Comparison of ENCODE assay signal across 19 cellular contexts in genomic region chr19:793775-794174, GRCh38. TPM values are rescaled to one million over a fixed set of nuclear protein-coding genes. Genes with fewer than 3 reads are reported as not detected.
DNase-seq lines count a peak whose midpoint lies in the region; ATAC-seq, FAIRE-seq and TF ChIP-seq lines count a peak whose summit lies in the region.
"Had no signal": no experiment of that assay in that cellular context is flagged by ENCODE, and none has a peak within 500 bp of the region (broad histone marks: within the 10 kb centered on the region; RNA-seq: fewer than 3 reads in every experiment).

No MANE protein-coding gene starts in this region.

- no peak overlapping the region for H3K4me2 ChIP-seq in H9 (ENCODE audit: insufficient read depth, insufficient read length, low read length)
- H3K4me2 ChIP-seq in GM12878 (ENCODE audit: control insufficient read depth, insufficient read depth), result no peak overlapping the region

- H3T11ph ChIP-seq in H9 (ENCODE audit: low read length), result no peak overlapping the region

- H3K9ac ChIP-seq in H9 (ENCODE audit: extremely low read depth, insufficient read length, low read length), result no peak overlapping the region
- no peak overlapping the region for H3K9ac ChIP-seq in GM12878 (ENCODE audit: control insufficient read depth, insufficient read depth, low read length)

- H3K79me2 ChIP-seq in H9 (ENCODE audit: insufficient read depth, low read length) (peaks cover 7% of the 10 kb centered on the region), GM12878 (ENCODE audit: control insufficient read depth, insufficient read depth, low read length) (peaks cover 12% of the 10 kb centered on the region)

- H3K18ac ChIP-seq in H9 (ENCODE audit: insufficient read length, low read depth, low read length), result no peak overlapping the region

- H3K79me1 ChIP-seq in H9 (ENCODE audit: insufficient read depth, low read depth, low read length, poor library complexity, severe bottlenecking), result no peaks in the 10 kb centered on the region

- H3K9me3 ChIP-seq in H9 (ENCODE audit: control insufficient read depth, low read depth, low read length), result no peaks in the 10 kb centered on the region
- no peaks in the 10 kb centered on the region for H3K9me3 ChIP-seq in GM12878 (replicated peaks; ENCODE audit: control insufficient read depth, insufficient read depth, low read length)
- H3K9me3 ChIP-seq in testis, result no peaks in the 10 kb centered on the region

- intact Hi-C loops in GM12878 (cut with micrococcal nuclease; ENCODE audit: unreplicated experiment), result no loop called here
- intact Hi-C loops in natural killer cell (cut with micrococcal nuclease), result no loop called here
- intact Hi-C loops in testis (cut with DNase I; ENCODE audit: low total_unique reads), result no loop called here

- TF ChIP-seq CTCF in H9 (conservative IDR thresholded peaks at IDR 0.05) (no peak), GM12878 (IDR thresholded peaks at IDR 0.05 in 2 of 3, conservative IDR thresholded peaks at IDR 0.05 in 1 of 3; ENCODE audit: control insufficient read depth in 2 of 3, extremely low read depth in 1 of 3, insufficient read depth in 1 of 3, low read depth in 3 of 3, low read length in 3 of 3) (no peak), natural killer cell (IDR thresholded peaks at IDR 0.05) (no peak), testis (IDR thresholded peaks at IDR 0.05) (no peak), osteocyte (IDR thresholded peaks at IDR 0.05) (no peak)

- no peak overlapping the region for H2AK5ac ChIP-seq in H9 (ENCODE audit: insufficient read length, low read length)

- no peak overlapping the region for H4K91ac ChIP-seq in H9 (ENCODE audit: insufficient read length, low read depth, low read length)

- no peak overlapping the region for H3K4me3 Mint-ChIP-seq in H9
- H3K4me3 Mint-ChIP-seq in natural killer cell, result peak overlapping the region; percentile 43
- no peak overlapping the region for H3K4me3 Mint-ChIP-seq in stimulated activated naive B cell treated with anti-CD40 and anti-IgM and Interleukin-4, amounts not matched to agents 10 μg/mL and 1 μg/mL and 100 μg/mL, for 72 hours
- no peak overlapping the region for H3K4me3 Mint-ChIP-seq in osteocyte (ENCODE audit: unreplicated experiment)

- H3K27ac ChIP-seq in H9 (ENCODE audit: insufficient read length, low read depth, low read length), result no peak overlapping the region
- no peak overlapping the region for H3K27ac ChIP-seq in GM12878 (ENCODE audit: control insufficient read depth, insufficient read depth)
- H3K27ac ChIP-seq in testis, result no peak overlapping the region
- H3K27ac ChIP-seq: SK-N-MC had no signal

- H3K27me3 ChIP-seq in H9 (ENCODE audit: insufficient read depth, low read length), result no peaks in the 10 kb centered on the region
- no peaks in the 10 kb centered on the region; a peak in 1 of 4 replicates for H3K27me3 ChIP-seq in GM12878 (replicated peaks in 1 of 2; ENCODE audit: control insufficient read depth in 2 of 2, insufficient read depth in 2 of 2, low read length in 1 of 2)
- H3K27me3 ChIP-seq in testis, result no peaks in the 10 kb centered on the region

- H3K23me2 ChIP-seq in H9 (ENCODE audit: insufficient read length, low read depth, low read length, poor library complexity, severe bottlenecking), result peaks cover 3% of the 10 kb centered on the region

- CTCF ChIA-PET in GM12878 (lab: Yijun Ruan, JAX), result no interaction called here

- no TSS peak for BruUV-seq in GM12878 (replicated peaks; lab: Mats Ljungman, UMichigan)

- H2BK20ac ChIP-seq in H9 (ENCODE audit: low read depth, low read length, poor library complexity, severe bottlenecking), result no peak overlapping the region

- no peak overlapping the region for H2BK15ac ChIP-seq in H9 (ENCODE audit: low read depth, low read length)

- no peak for ATAC-seq in GM12878
- no peak for ATAC-seq in natural killer cell
- no peak for ATAC-seq in stimulated activated naive B cell treated with anti-CD40 and anti-IgM and Interleukin-4, amounts not matched to agents 10 μg/mL and 1 μg/mL and 100 μg/mL, for 72 hours (replicated peaks)

- TF ChIP-seq EP300 in GM12878 (IDR thresholded peaks at IDR 0.05; ENCODE audit: borderline replicate concordance in 1 of 2, control insufficient read depth in 1 of 2, low read depth in 2 of 2, low read length in 2 of 2), result no peak

- H3K27me3 Mint-ChIP-seq in H9 (ENCODE audit: low read depth) (no peaks in the 10 kb centered on the region), natural killer cell (ENCODE audit: low read depth in 2 of 2) (no peaks in the 10 kb centered on the region), osteocyte (ENCODE audit: unreplicated experiment) (no peaks in the 10 kb centered on the region)
- H3K27me3 Mint-ChIP-seq in stimulated activated naive B cell treated with anti-CD40 and anti-IgM and Interleukin-4, amounts not matched to agents 10 μg/mL and 1 μg/mL and 100 μg/mL, for 72 hours, result peaks cover 17 to 22% of the 10 kb centered on the region in 2 donors

- TF ChIP-seq POLR2A in GM12878 (IDR thresholded peaks at IDR 0.05; ENCODE audit: low read depth, low read length) (no peak), testis (IDR thresholded peaks at IDR 0.05) (no peak)

- no peaks in the 10 kb centered on the region; a peak in 1 of 5 replicates for H3K9me3 Mint-ChIP-seq in H9
- no peaks in the 10 kb centered on the region for H3K9me3 Mint-ChIP-seq in natural killer cell
- H3K9me3 Mint-ChIP-seq in stimulated activated naive B cell treated with anti-CD40 and anti-IgM and Interleukin-4, amounts not matched to agents 10 μg/mL and 1 μg/mL and 100 μg/mL, for 72 hours, result no peaks in the 10 kb centered on the region
- H3K9me3 Mint-ChIP-seq in osteocyte (ENCODE audit: unreplicated experiment), result no peaks in the 10 kb centered on the region

- POLR2A ChIA-PET in GM12878 (lab: Charles Lee), result interaction anchor here (0.7 kb wide), 1 partner anchor 108 kb away, joined by 6 read pairs; no protein-coding TSS in a partner anchor

- H4K5ac ChIP-seq in H9 (ENCODE audit: insufficient read length, low read depth, low read length), result no peak overlapping the region

- no peak overlapping the region for H3K23ac ChIP-seq in H9 (ENCODE audit: insufficient read length, low read depth, low read length)

- H3K4ac ChIP-seq in H9 (ENCODE audit: low read depth, low read length), result no peak overlapping the region

- H2BK120ac ChIP-seq in H9 (ENCODE audit: low read depth, low read length, poor library complexity, severe bottlenecking), result no peak overlapping the region

- TF ChIP-seq RAD21 in GM12878 (IDR thresholded peaks at IDR 0.05; ENCODE audit: insufficient read depth, low read depth, low read length), result no peak

- H2BK5ac ChIP-seq in H9 (ENCODE audit: insufficient read length, low read length), result no peak overlapping the region

- WGBS in H9 (ENCODE audit: extremely low coverage, insufficient read length, low lambda C conversion rate), result no CpG with 5 or more reads among the region's 14 CpGs
- 90% methylated on average over 14 of the region's 14 CpGs for WGBS in GM12878 (ENCODE audit: insufficient coverage, insufficient replicate concordance, low lambda C conversion rate, missing lambda C conversion rate)
- WGBS in testis, 2 donors, result 91 to 94% methylated on average over 13 to 14 of the region's 14 CpGs

- H2AFZ ChIP-seq in H9 (ENCODE audit: low read length) (no peak overlapping the region), GM12878 (ENCODE audit: control insufficient read depth, low read depth, low read length) (no peak overlapping the region)

- H3K4me3 ChIP-seq in GM12878 (no peak overlapping the region), testis (no peak overlapping the region)
- H3K4me3 ChIP-seq: SK-N-MC had no signal

- RAD21 ChIA-PET in GM12878 (lab: Charles Lee; ENCODE audit: unreplicated experiment), result no interaction called here

- peaks cover 23 to 31% of the 10 kb centered on the region in 2 experiments for H3K4me1 Mint-ChIP-seq in H9
- H3K4me1 Mint-ChIP-seq in natural killer cell, result peaks cover 13 to 19% of the 10 kb centered on the region in 2 donors
- H3K4me1 Mint-ChIP-seq in stimulated activated naive B cell treated with anti-CD40 and anti-IgM and Interleukin-4, amounts not matched to agents 10 μg/mL and 1 μg/mL and 100 μg/mL, for 72 hours, result peaks cover 7 to 16% of the 10 kb centered on the region in 2 donors
- H3K4me1 Mint-ChIP-seq in osteocyte (ENCODE audit: unreplicated experiment), result peaks cover 32% of the 10 kb centered on the region

- H3K36me3 ChIP-seq in GM12878 (ENCODE audit: control insufficient read depth in 2 of 2, insufficient read depth in 2 of 2, low read length in 1 of 2), result no peaks in the 10 kb centered on the region; a peak in 3 of 4 replicates
- no peaks in the 10 kb centered on the region for H3K36me3 ChIP-seq in testis (ENCODE audit: low read depth, missing control alignments)

- H4K8ac ChIP-seq in H9 (replicated peaks; ENCODE audit: insufficient read length, low read depth, low read length), result no peak overlapping the region

- H2BK12ac ChIP-seq in H9 (ENCODE audit: insufficient read length, low read depth, low read length), result no peak overlapping the region

- in situ Hi-C loops in GM12878 (cut with MboI), result no loop called here

- DNase-seq in H9 (peak; percentile 30), GM12878 (ENCODE audit: low read depth, low spot score) (no peak), natural killer cell (no peak), testis (no peak), osteocyte (ENCODE audit: extremely low spot score, unreplicated experiment) (no peak)
- DNase-seq in stimulated activated naive B cell treated with anti-CD40 and anti-IgM and Interleukin-4, amounts not matched to agents 10 μg/mL and 1 μg/mL and 100 μg/mL, for 72 hours, result no peak
- no peak for DNase-seq in activated CD4-positive, alpha-beta T cell treated with anti-CD3 and anti-CD28 coated beads, Interleukin-2, amount 50 U/mL, for 48 hours
- DNase-seq: ACHN, C1 segment of cervical spinal cord, DMS79 treated with DMSO at 0.1 percent for 48 hours, MM.1S, NCI-H1105, NCI-H1694, NCI-H2081 treated with DMSO at 0.1 percent for 48 hours, SHP77 had no signal

- no peak overlapping the region for H3K14ac ChIP-seq in H9 (ENCODE audit: insufficient read depth, low read length)

- H4K20me1 ChIP-seq in H9 (ENCODE audit: control insufficient read depth, insufficient read depth, insufficient read length), result no peaks in the 10 kb centered on the region
- peaks cover 2% of the 10 kb centered on the region for H4K20me1 ChIP-seq in GM12878 (ENCODE audit: control insufficient read depth, insufficient read depth)

- H3K56ac ChIP-seq in H9 (ENCODE audit: insufficient read length, low read depth, low read length), result no peak overlapping the region

- FAIRE-seq in GM12878 (lab: Jason Lieb, UNC), result no peak
- FAIRE-seq: RCC 7860 had no signal

- H3K4me1 ChIP-seq in H9 (ENCODE audit: insufficient read depth, low read length), result no peaks in the 10 kb centered on the region; the same call in 1 of the 2 replicates
- H3K4me1 ChIP-seq in GM12878 (ENCODE audit: control insufficient read depth, insufficient read depth, low read length), result no peaks in the 10 kb centered on the region
- H3K4me1 ChIP-seq in testis, result peaks cover 15% of the 10 kb centered on the region

- SMC1A ChIA-PET in GM12878 (lab: Charles Lee; ENCODE audit: uncharacterized antibody, unreplicated experiment), result no interaction called here

- H3K36me3 Mint-ChIP-seq in H9 (ENCODE audit: insufficient read depth in 1 of 3, low read depth in 3 of 3) (peaks cover 3 to 5% (median 5%) of the 10 kb centered on the region in 3 experiments; a peak in 5 of 7 replicates), natural killer cell (no peaks in the 10 kb centered on the region), osteocyte (ENCODE audit: unreplicated experiment) (no peaks in the 10 kb centered on the region)
- H3K36me3 Mint-ChIP-seq in stimulated activated naive B cell treated with anti-CD40 and anti-IgM and Interleukin-4, amounts not matched to agents 10 μg/mL and 1 μg/mL and 100 μg/mL, for 72 hours, result peaks cover 3 to 4% of the 10 kb centered on the region in 2 donors

- H3K27ac Mint-ChIP-seq in H9, result no peak overlapping the region; a peak in 1 of 7 replicates
- H3K27ac Mint-ChIP-seq in natural killer cell, result no peak overlapping the region
- no peak overlapping the region for H3K27ac Mint-ChIP-seq in stimulated activated naive B cell treated with anti-CD40 and anti-IgM and Interleukin-4, amounts not matched to agents 10 μg/mL and 1 μg/mL and 100 μg/mL, for 72 hours
- no peak overlapping the region for H3K27ac Mint-ChIP-seq in osteocyte (ENCODE audit: unreplicated experiment)

RNA-seq across cellular contexts. Expression of gene PTBP1, which starts 3.5 kb away (rescaled TPM):
- total RNA-seq in H9 (2021) (712 and 748 TPM in 2 replicates), GM12878 (2014; rRNA removed) (179 and 217 TPM in 2 replicates), GM12878 (2014; rRNA removed; fragmentation: Illumina TruSeq; extraction: Trizol) (78.0 and 93.5 TPM in 2 replicates), GM12878 (2021) (464 and 532 TPM in 2 replicates), natural killer cell (100 to 1,000 TPM; 302 to 350 (median 345) TPM), testis (100 to 1,000 TPM; 168 to 196 TPM), osteocyte (339 and 370 TPM in 2 replicates)
- total RNA-seq in GM12878 (2013; cell fraction: nucleolus; rRNA removed), result 155 and 159 TPM in 2 replicates
- polyA plus RNA-seq in GM12878 (2011; ENCODE audit: low read depth), result 160 TPM
- polyA plus RNA-seq in GM12878 (2011; rRNA removed) (38.2 and 161 TPM in 2 replicates), GM12878 (2014; fragmentation: Illumina TruSeq; extraction: Trizol) (178 and 225 TPM in 2 replicates), GM12878 (2014; fragmentation: Nextera tagmentation; extraction: Ambion mirVana) (10 to 100 TPM; 13.1 to 31.6 TPM), GM12878 (2014; rRNA removed) (218 and 343 TPM in 2 replicates), GM12878 (2016; fragmentation: Nextera tagmentation; extraction: Ambion mirVana) (100 to 1,000 TPM; 285 to 330 TPM), testis (ENCODE audit: insufficient read depth, low read depth, low replicate concordance) (116 TPM)
- polyA plus RNA-seq in GM12878 (2011; cell fraction: cytosol; rRNA removed), result 124 and 140 TPM in 2 replicates
- 617 and 643 TPM in 2 replicates for polyA plus RNA-seq in GM12878 (2011; cell fraction: nucleus; rRNA removed)
- 202 and 308 TPM in 2 replicates for polyA plus RNA-seq in GM12878 (2012)
- 142 and 159 TPM in 2 replicates for polyA minus RNA-seq in GM12878 (2011; rRNA and poly(A)+ RNA removed)
- 158 and 187 TPM in 2 replicates for polyA minus RNA-seq in GM12878 (2011; cell fraction: cytosol; rRNA and poly(A)+ RNA removed)
- polyA minus RNA-seq in GM12878 (2011; cell fraction: nucleus; rRNA and poly(A)+ RNA removed), result 106 and 165 TPM in 2 replicates

RNA-seq across cellular contexts. Expression of gene PLPPR3, which starts 28.0 kb away (rescaled TPM):
- total RNA-seq in H9 (2021), result 57.9 and 61.2 TPM in 2 replicates
- total RNA-seq in GM12878 (2013; cell fraction: nucleolus; rRNA removed), result not detected in 2 replicates
- total RNA-seq in GM12878 (2014; rRNA removed), result not detected in 2 replicates
- total RNA-seq in GM12878 (2014; rRNA removed; fragmentation: Illumina TruSeq; extraction: Trizol), result not detected in 2 replicates
- total RNA-seq in GM12878 (2021), result not detected in 2 replicates
- polyA plus RNA-seq in GM12878 (2011; ENCODE audit: low read depth), result not detected
- not detected in 2 replicates for polyA plus RNA-seq in GM12878 (2011; rRNA removed)
- not detected in 2 replicates for polyA plus RNA-seq in GM12878 (2011; cell fraction: cytosol; rRNA removed)
- polyA plus RNA-seq in GM12878 (2011; cell fraction: nucleus; rRNA removed), result not detected in 2 replicates
- 0.08 and 0.12 TPM in 2 replicates for polyA plus RNA-seq in GM12878 (2012)
- polyA plus RNA-seq in GM12878 (2014; fragmentation: Illumina TruSeq; extraction: Trizol), result not detected in 2 replicates
- not detected for polyA plus RNA-seq in GM12878 (2014; fragmentation: Nextera tagmentation; extraction: Ambion mirVana)
- not detected in 2 replicates for polyA plus RNA-seq in GM12878 (2014; rRNA removed)
- under 1 TPM in 1 of 2 experiments, not detected in 1; 0.07 TPM for polyA plus RNA-seq in GM12878 (2016; fragmentation: Nextera tagmentation; extraction: Ambion mirVana)
- polyA minus RNA-seq in GM12878 (2011; rRNA and poly(A)+ RNA removed), result 0.10 TPM in 1 of 2 replicates, not detected in the other
- not detected in 2 replicates for polyA minus RNA-seq in GM12878 (2011; cell fraction: cytosol; rRNA and poly(A)+ RNA removed)
- not detected in 2 replicates for polyA minus RNA-seq in GM12878 (2011; cell fraction: nucleus; rRNA and poly(A)+ RNA removed)
- not detected for total RNA-seq in natural killer cell
- total RNA-seq in testis, result 10 to 100 TPM; 16.9 to 20.1 TPM
- 2.7 TPM for polyA plus RNA-seq in testis (ENCODE audit: insufficient read depth, low read depth, low replicate concordance)
- 18.2 and 19.4 TPM in 2 replicates for total RNA-seq in osteocyte
- total RNA-seq: LHCN-M2 had no signal

RNA-seq across cellular contexts. Expression of gene AZU1, which starts 33.9 kb away (rescaled TPM):
- total RNA-seq in H9 (2021) (0.77 and 1.6 TPM in 2 replicates), GM12878 (2014; rRNA removed) (not detected in 2 replicates), GM12878 (2014; rRNA removed; fragmentation: Illumina TruSeq; extraction: Trizol) (not detected in 2 replicates), GM12878 (2021) (not detected in 2 replicates), natural killer cell (1 to 10 TPM in 2 of 3 donors, under 1 TPM in 1; 0.87 to 2.5 (median 1.8) TPM), testis (1 to 10 TPM; 5.4 to 5.8 TPM), osteocyte (0.91 and 1.0 TPM in 2 replicates)
- not detected in 2 replicates for total RNA-seq in GM12878 (2013; cell fraction: nucleolus; rRNA removed)
- 0.14 TPM for polyA plus RNA-seq in GM12878 (2011; ENCODE audit: low read depth)
- polyA plus RNA-seq in GM12878 (2011; rRNA removed) (not detected in 2 replicates), GM12878 (2014; fragmentation: Illumina TruSeq; extraction: Trizol) (not detected in 2 replicates), GM12878 (2014; fragmentation: Nextera tagmentation; extraction: Ambion mirVana) (not detected), GM12878 (2014; rRNA removed) (0.27 TPM in 1 of 2 replicates, not detected in the other), GM12878 (2016; fragmentation: Nextera tagmentation; extraction: Ambion mirVana) (not detected), testis (ENCODE audit: insufficient read depth, low read depth, low replicate concordance) (1.4 TPM)
- polyA plus RNA-seq in GM12878 (2011; cell fraction: cytosol; rRNA removed), result not detected in 2 replicates
- 0.18 and 0.19 TPM in 2 replicates for polyA plus RNA-seq in GM12878 (2011; cell fraction: nucleus; rRNA removed)
- polyA plus RNA-seq in GM12878 (2012), result 0.10 and 0.20 TPM in 2 replicates
- polyA minus RNA-seq in GM12878 (2011; rRNA and poly(A)+ RNA removed), result not detected in 2 replicates
- polyA minus RNA-seq in GM12878 (2011; cell fraction: cytosol; rRNA and poly(A)+ RNA removed), result not detected in 2 replicates
- not detected in 2 replicates for polyA minus RNA-seq in GM12878 (2011; cell fraction: nucleus; rRNA and poly(A)+ RNA removed)
- total RNA-seq: G401, LHCN-M2 had no signal

RNA-seq across cellular contexts. Expression of gene MISP, which starts 42.9 kb away (rescaled TPM):
- 0.44 and 0.83 TPM in 2 replicates for total RNA-seq in H9 (2021)
- not detected in 2 replicates for total RNA-seq in GM12878 (2013; cell fraction: nucleolus; rRNA removed)
- total RNA-seq in GM12878 (2014; rRNA removed), result not detected in 2 replicates
- total RNA-seq in GM12878 (2014; rRNA removed; fragmentation: Illumina TruSeq; extraction: Trizol), result not detected in 2 replicates
- 0.05 TPM in 1 of 2 replicates, not detected in the other for total RNA-seq in GM12878 (2021)
- polyA plus RNA-seq in GM12878 (2011; ENCODE audit: low read depth), result not detected
- not detected in 2 replicates for polyA plus RNA-seq in GM12878 (2011; rRNA removed)
- polyA plus RNA-seq in GM12878 (2011; cell fraction: cytosol; rRNA removed), result 0.01 and 0.03 TPM in 2 replicates
- not detected in 2 replicates for polyA plus RNA-seq in GM12878 (2011; cell fraction: nucleus; rRNA removed)
- polyA plus RNA-seq in GM12878 (2012), result 0.05 and 0.13 TPM in 2 replicates
- polyA plus RNA-seq in GM12878 (2014; fragmentation: Illumina TruSeq; extraction: Trizol), result not detected in 2 replicates
- polyA plus RNA-seq in GM12878 (2014; fragmentation: Nextera tagmentation; extraction: Ambion mirVana), result not detected
- polyA plus RNA-seq in GM12878 (2014; rRNA removed), result 0.03 TPM in 1 of 2 replicates, not detected in the other
- polyA plus RNA-seq in GM12878 (2016; fragmentation: Nextera tagmentation; extraction: Ambion mirVana), result not detected
- not detected in 2 replicates for polyA minus RNA-seq in GM12878 (2011; rRNA and poly(A)+ RNA removed)
- 0.31 and 0.80 TPM in 2 replicates for polyA minus RNA-seq in GM12878 (2011; cell fraction: cytosol; rRNA and poly(A)+ RNA removed)
- 0.19 TPM in 1 of 2 replicates, not detected in the other for polyA minus RNA-seq in GM12878 (2011; cell fraction: nucleus; rRNA and poly(A)+ RNA removed)
- total RNA-seq in natural killer cell, result not detected
- total RNA-seq in testis, result 1 to 10 TPM; 1.1 to 3.1 TPM
- 1.1 TPM for polyA plus RNA-seq in testis (ENCODE audit: insufficient read depth, low read depth, low replicate concordance)
- 1.1 and 1.3 TPM in 2 replicates for total RNA-seq in osteocyte

RNA-seq across cellular contexts. Expression of gene PRTN3, which starts 47.0 kb away (rescaled TPM):
- total RNA-seq in H9 (2021) (0.31 TPM in 1 of 2 replicates, not detected in the other), GM12878 (2014; rRNA removed) (not detected in 2 replicates), GM12878 (2014; rRNA removed; fragmentation: Illumina TruSeq; extraction: Trizol) (not detected in 2 replicates), GM12878 (2021) (not detected in 2 replicates), natural killer cell (under 1 TPM in 2 of 3 donors, not detected in 1; 0.36 to 0.73 TPM), testis (1 to 10 TPM; 1.0 to 1.8 TPM), osteocyte (not detected in 2 replicates)
- not detected in 2 replicates for total RNA-seq in GM12878 (2013; cell fraction: nucleolus; rRNA removed)
- not detected for polyA plus RNA-seq in GM12878 (2011; ENCODE audit: low read depth)
- polyA plus RNA-seq in GM12878 (2011; rRNA removed) (0.08 TPM in 1 of 2 replicates, not detected in the other), GM12878 (2014; fragmentation: Illumina TruSeq; extraction: Trizol) (not detected in 2 replicates), GM12878 (2014; fragmentation: Nextera tagmentation; extraction: Ambion mirVana) (not detected), GM12878 (2014; rRNA removed) (not detected in 2 replicates), GM12878 (2016; fragmentation: Nextera tagmentation; extraction: Ambion mirVana) (not detected), testis (ENCODE audit: insufficient read depth, low read depth, low replicate concordance) (not detected)
- 0.10 TPM in 1 of 2 replicates, not detected in the other for polyA plus RNA-seq in GM12878 (2011; cell fraction: cytosol; rRNA removed)
- not detected in 2 replicates for polyA plus RNA-seq in GM12878 (2011; cell fraction: nucleus; rRNA removed)
- not detected in 2 replicates for polyA plus RNA-seq in GM12878 (2012)
- not detected in 2 replicates for polyA minus RNA-seq in GM12878 (2011; rRNA and poly(A)+ RNA removed)
- not detected in 2 replicates for polyA minus RNA-seq in GM12878 (2011; cell fraction: cytosol; rRNA and poly(A)+ RNA removed)
- polyA minus RNA-seq in GM12878 (2011; cell fraction: nucleus; rRNA and poly(A)+ RNA removed), result not detected in 2 replicates
- total RNA-seq: G401, LHCN-M2 had no signal

Comparison
In these comparisons a context has a peak if more than half of its experiments do, and no peak if none do; other contexts are left out.
1. RNA of gene PLPPR3, which starts 28.0 kb away (total RNA-seq): 57.9 to 61.2 TPM in H9, 16.9 to 20.1 TPM in testis and 18.2 to 19.4 TPM in osteocyte; not detected in natural killer cell and not detected in GM12878; every median in the first group is over 10 times any median in the second.